In the genomic region with DNA sequence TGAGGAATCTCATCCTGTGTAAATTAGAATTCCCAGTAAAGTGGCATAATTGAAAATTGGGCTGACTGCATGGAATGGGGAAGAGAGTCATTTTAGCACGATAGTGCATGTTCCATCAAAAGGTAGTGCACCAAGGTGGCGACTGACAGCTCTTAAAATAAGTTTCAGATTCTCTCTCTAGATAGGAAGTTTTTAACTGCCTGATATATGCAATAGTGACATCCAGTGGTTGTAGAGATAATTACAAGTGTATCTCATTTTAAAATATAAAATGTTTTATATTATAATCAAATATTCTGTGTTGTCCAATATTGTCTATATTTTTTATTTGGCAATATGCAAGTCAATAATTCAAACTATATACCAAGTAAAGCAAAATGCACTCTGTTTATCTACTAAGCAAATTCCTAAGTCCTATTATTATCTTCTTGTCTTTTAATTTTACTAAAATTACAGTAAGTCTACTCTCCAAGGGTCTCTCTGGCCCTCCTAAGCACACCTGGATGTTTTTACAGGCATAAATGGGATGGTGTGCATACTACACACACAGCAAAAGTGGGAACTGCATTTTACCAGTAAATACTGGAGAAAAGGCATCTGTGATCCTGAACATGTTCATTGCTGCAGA, we compare ENCODE assay signal across 8 cellular contexts.
DNase-seq lines count a peak whose midpoint lies in the region; ATAC-seq, FAIRE-seq and TF ChIP-seq lines count a peak whose summit lies in the region.

No MANE protein-coding gene starts in this region.

- H3K27me3 Mint-ChIP-seq in type B pancreatic cell, result peaks cover 6% of the 10 kb centered on the region

- no peak overlapping the region for H3K27ac ChIP-seq in gastroesophageal sphincter

- peak overlapping the region; percentile 10 for H3K27ac Mint-ChIP-seq in type B pancreatic cell

- H3K4me3 Mint-ChIP-seq in type B pancreatic cell, result no peak overlapping the region

- 0 to 7% methylated on average over 2 of the region's 2 CpGs for WGBS in gastroesophageal sphincter (ENCODE audit: low coverage in 1 of 2), 2 donors

- no peaks in the 10 kb centered on the region for H3K9me3 Mint-ChIP-seq in type B pancreatic cell

- no peak for ATAC-seq in gastroesophageal sphincter
- ATAC-seq in HG02884 (IDR thresholded peaks at IDR 0.05; ENCODE audit: unreplicated experiment), result no peak

- DNase-seq in BE2C (no peak), GM12891 (ENCODE audit: insufficient read length, low spot score) (no peak), LoVo (ENCODE audit: low spot score) (peak; percentile 61), SW480 (ENCODE audit: low spot score) (peak; percentile 72), type B pancreatic cell (ENCODE audit: extremely low spot score, unreplicated experiment) (no peak), hypothalamus (lab: John Stamatoyannopoulos, UW) (no peak)

- TF ChIP-seq POLR2A in GM12891 (IDR thresholded peaks at IDR 0.05; ENCODE audit: low read depth, low read length), result no peak
- no peak for TF ChIP-seq POLR2A in gastroesophageal sphincter (IDR thresholded peaks at IDR 0.05)

- no peaks in the 10 kb centered on the region for H3K36me3 ChIP-seq in BE2C
- H3K36me3 ChIP-seq in gastroesophageal sphincter, result no peaks in the 10 kb centered on the region

- H3K9me3 ChIP-seq in BE2C (no peaks in the 10 kb centered on the region), gastroesophageal sphincter (no peaks in the 10 kb centered on the region)

- H3K27me3 ChIP-seq in BE2C (no peaks in the 10 kb centered on the region), gastroesophageal sphincter (no peaks in the 10 kb centered on the region)

- no peak for TF ChIP-seq EP300 in gastroesophageal sphincter (IDR thresholded peaks at IDR 0.05)

- peak; percentile 32 for TF ChIP-seq CTCF in BE2C (IDR thresholded peaks at IDR 0.05; ENCODE audit: low read depth, low read length)
- peak; percentile 25 to 65 (median 40) for TF ChIP-seq CTCF in gastroesophageal sphincter (IDR thresholded peaks at IDR 0.05)
- peak; percentile 85 for TF ChIP-seq CTCF in type B pancreatic cell (conservative IDR thresholded peaks at IDR 0.05)

- FAIRE-seq in GM12891 (lab: Jason Lieb, UNC), result peak; percentile 78

- H3K4me3 ChIP-seq in BE2C (ENCODE audit: low read depth, low read length) (no peak overlapping the region), gastroesophageal sphincter (no peak overlapping the region)

- no peaks in the 10 kb centered on the region for H3K4me1 ChIP-seq in BE2C
- peaks cover 0 to 5% (median 0%) of the 10 kb centered on the region in 3 donors for H3K4me1 ChIP-seq in gastroesophageal sphincter

- H3K36me3 Mint-ChIP-seq in type B pancreatic cell, result no peaks in the 10 kb centered on the region

- peaks cover 34% of the 10 kb centered on the region for H3K4me1 Mint-ChIP-seq in type B pancreatic cell (ENCODE audit: unreplicated experiment)

TF ChIP-seq in GM12891, 5 proteins besides CTCF, POLR2A, EP300 and RAD21:
- TF ChIP-seq SPI1 (IDR thresholded peaks at IDR 0.05; ENCODE audit: low read depth, low read length) (no peak), POLR2AphosphoS5 (IDR thresholded peaks at IDR 0.05; ENCODE audit: low read depth, low read length) (no peak)

Comparison
In these comparisons a context has a peak if more than half of its experiments do, and no peak if none do; other contexts are left out.
1. DNase-seq: peak in LoVo (single experiment) and SW480 (single experiment); none in BE2C (single experiment), GM12891 (single experiment), type B pancreatic cell (single experiment) and hypothalamus (0 of 51).
2. CTCF ChIP-seq: peak in every context shown above with its lines; median percentile 85 in type B pancreatic cell; 40 in gastroesophageal sphincter; 32 in BE2C.